27 cellular contexts compared by ENCODE assay signal in the genomic region with DNA sequence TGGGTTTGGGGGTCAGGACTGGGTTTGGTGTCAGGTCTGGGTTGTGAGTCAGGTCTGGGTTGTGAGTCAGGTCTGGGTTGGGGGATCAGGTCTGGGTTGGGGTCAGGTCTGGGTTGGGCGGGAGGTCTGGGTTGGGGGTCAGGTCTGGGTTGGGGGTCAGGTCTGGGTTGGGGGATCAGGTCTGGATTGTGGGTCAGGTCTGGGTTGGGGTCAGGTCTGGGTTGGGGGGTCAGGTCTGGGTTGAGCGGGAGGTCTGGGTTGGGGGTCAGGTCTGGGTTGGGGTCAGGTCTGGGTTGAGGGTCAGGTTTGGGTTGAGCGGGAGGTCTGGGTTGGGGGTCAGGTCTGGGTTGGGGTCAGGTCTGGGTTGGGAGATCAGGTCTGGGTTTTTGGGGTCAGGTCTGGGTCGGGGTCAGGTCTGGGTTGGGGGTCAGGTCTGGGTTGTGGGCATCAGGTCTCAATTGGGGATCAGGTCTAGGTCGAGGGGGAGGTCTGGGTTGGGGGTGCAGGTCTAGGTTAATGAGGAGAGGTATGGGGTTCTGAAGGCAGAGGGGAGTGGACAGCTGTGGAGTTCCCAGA. TPM values are rescaled to one million over a fixed set of nuclear protein-coding genes. Genes with fewer than 3 reads are reported as not detected.
A peak's percentile ranks its signal among the peaks of the same experiment; 100 is the strongest.
DNase-seq lines count a peak whose midpoint lies in the region; ATAC-seq and TF ChIP-seq lines count a peak whose summit lies in the region.
"Had no signal": no experiment of that assay in that cellular context is flagged by ENCODE, and none has a peak within 500 bp of the region (broad histone marks: within the 10 kb centered on the region; RNA-seq: fewer than 3 reads in every experiment).

No MANE protein-coding gene starts in this region.

- peaks cover 17% of the 10 kb centered on the region for H3K27me3 ChIP-seq in GM23338 (ENCODE audit: insufficient read depth)
- peaks cover 20% of the 10 kb centered on the region for H3K27me3 ChIP-seq in endodermal cell (ENCODE audit: control insufficient read depth, insufficient read depth, low read length, poor library complexity, severe bottlenecking)
- H3K27me3 ChIP-seq in HAP-1 (ENCODE audit: low read depth) = no peaks in the 10 kb centered on the region
- peaks cover 28 to 34% (median 33%) of the 10 kb centered on the region in 3 donors for H3K27me3 ChIP-seq in gastrocnemius medialis

- intact Hi-C loops in left ventricle myocardium superior (cut with micrococcal nuclease) = no loop called here
- intact Hi-C loops in Right ventricle myocardium inferior (cut with DNase I) = no loop called here
- intact Hi-C loops in gastrocnemius medialis (cut with DNase I; ENCODE audit: low total_unique reads) = no loop called here

- 0 out of 2 replicates have a peak, but pooled peaks cover 3% of the 10 kb centered on the region for H3F3A ChIP-seq in GM23338 (replicated peaks; ENCODE audit: low read depth)

- H3K9me3 ChIP-seq in endodermal cell (ENCODE audit: control insufficient read depth, low read length) (no peaks in the 10 kb centered on the region), HAP-1 (peaks cover 1% of the 10 kb centered on the region; the same call in 1 of the 2 replicates), gastrocnemius medialis (no peaks in the 10 kb centered on the region)
- H3K9me3 ChIP-seq: BE2C had no signal

- TF ChIP-seq POLR2A in gastrocnemius medialis (IDR thresholded peaks at IDR 0.05) = no peak

- H3K27ac ChIP-seq in GM23338 (ENCODE audit: low read depth) = no peak overlapping the region
- H3K27ac ChIP-seq in endodermal cell (ENCODE audit: low read depth, low read length) = no peak overlapping the region
- no peak overlapping the region for H3K27ac ChIP-seq in gastrocnemius medialis
- H3K27ac ChIP-seq: GM23248, KMS-11, PC-9 had no signal

- no peaks in the 10 kb centered on the region for H3K9me2 ChIP-seq in GM23338 (ENCODE audit: insufficient read depth)

- H3K36me3 Mint-ChIP-seq in GM23338 (ENCODE audit: low read depth) = no peaks in the 10 kb centered on the region
- no peaks in the 10 kb centered on the region for H3K36me3 Mint-ChIP-seq in endodermal cell (ENCODE audit: low read depth)
- no peaks in the 10 kb centered on the region for H3K36me3 Mint-ChIP-seq in progenitor cell of endocrine pancreas (ENCODE audit: insufficient read depth)

- no peaks in the 10 kb centered on the region for H4K20me1 ChIP-seq in GM23338 (replicated peaks; ENCODE audit: insufficient read depth)

- H3K4me1 Mint-ChIP-seq in GM23338 = peaks cover 11% of the 10 kb centered on the region
- H3K4me1 Mint-ChIP-seq in endodermal cell = peaks cover 12% of the 10 kb centered on the region
- peaks cover 26% of the 10 kb centered on the region for H3K4me1 Mint-ChIP-seq in progenitor cell of endocrine pancreas (ENCODE audit: low read depth)

- ATAC-seq in left ventricle myocardium superior = no peak
- no peak for ATAC-seq in Right ventricle myocardium inferior
- no peak for ATAC-seq in GM23338
- no peak for ATAC-seq in gastrocnemius medialis

- no peaks in the 10 kb centered on the region for H3K79me2 ChIP-seq in GM23338 (replicated peaks; ENCODE audit: insufficient read depth)

- TF ChIP-seq CTCF in GM23338 (conservative IDR thresholded peaks at IDR 0.05; ENCODE audit: low read depth in 2 of 2) (no peak), endodermal cell (conservative IDR thresholded peaks at IDR 0.05) (no peak), progenitor cell of endocrine pancreas (IDR thresholded peaks at IDR 0.05; ENCODE audit: unreplicated experiment) (no peak), gastrocnemius medialis (IDR thresholded peaks at IDR 0.05 in 4 of 5, conservative IDR thresholded peaks at IDR 0.05 in 1 of 5) (no peak)

- in situ Hi-C loops in HAP-1 (cut with MboI; ENCODE audit: low sequenced_read_pairs) = no loop called here
- in situ Hi-C loops in gastrocnemius medialis (cut with MboI; ENCODE audit: low sequenced_read_pairs in 4 of 4) = no loop called here

- peak overlapping the region; percentile 69; the same call in 1 of the 2 replicates for H3K4me3 ChIP-seq in GM23338
- no peak overlapping the region for H3K4me3 ChIP-seq in endodermal cell (ENCODE audit: low read length)
- no peak overlapping the region for H3K4me3 ChIP-seq in HAP-1
- H3K4me3 ChIP-seq in gastrocnemius medialis = no peak overlapping the region
- H3K4me3 ChIP-seq: GM23248, PC-9 had no signal

- H3K9ac ChIP-seq in endodermal cell (ENCODE audit: extremely low read depth, low read length, poor library complexity, severe bottlenecking) = no peak overlapping the region
- H3K9ac ChIP-seq: GM23248, KMS-11 had no signal

- DNase-seq in left ventricle myocardium superior = peak; percentile 0
- no peak for DNase-seq in Right ventricle myocardium inferior (ENCODE audit: missing footprints)
- no peak for DNase-seq in GM23338 (ENCODE audit: low spot score)
- DNase-seq in endodermal cell = no peak
- no peak for DNase-seq in progenitor cell of endocrine pancreas (ENCODE audit: low spot score, unreplicated experiment)
- no peak for DNase-seq in HAP-1 (ENCODE audit: low spot score in 2 of 2)
- no peak for DNase-seq in T-helper 2 cell
- no peak for DNase-seq in gastrocnemius medialis
- DNase-seq: 8988T; ACHN; BE2C; Calu3; DMS79 treated with DMSO at 0.1 percent for 48 hours; GM23248; HCEC 1CT; MM.1S; NCI-H2029; NCI-H446; NCI-H524 treated with DMSO at 0.1 percent for 48 hours; NCI-H774; NK-92 treated with Interleukin-12 subunit alpha and Interleukin-12 subunit beta, amount 100 ng/mL, for 24 hours; PC-9; SHP77 had no signal

- H3K36me3 ChIP-seq in GM23338 (ENCODE audit: insufficient read depth) = no peaks in the 10 kb centered on the region
- H3K36me3 ChIP-seq in endodermal cell (ENCODE audit: control insufficient read depth, insufficient read depth, low read length) = no peaks in the 10 kb centered on the region
- H3K36me3 ChIP-seq in HAP-1 (replicated peaks) = no peaks in the 10 kb centered on the region
- H3K36me3 ChIP-seq in gastrocnemius medialis = no peaks in the 10 kb centered on the region
- H3K36me3 ChIP-seq: BE2C had no signal

- H3K27ac Mint-ChIP-seq in GM23338 (no peak overlapping the region), endodermal cell (no peak overlapping the region), progenitor cell of endocrine pancreas (no peak overlapping the region)
- H3K27ac Mint-ChIP-seq: IgD-negative memory B cell had no signal

- H3K4me1 ChIP-seq in GM23338 (ENCODE audit: insufficient read depth) (peaks cover 5% of the 10 kb centered on the region), endodermal cell (ENCODE audit: control insufficient read depth, insufficient read depth, low read length) (peaks cover 4% of the 10 kb centered on the region), HAP-1 (no peaks in the 10 kb centered on the region), gastrocnemius medialis (no peaks in the 10 kb centered on the region)
- H3K4me1 ChIP-seq: BE2C had no signal

- no peak overlapping the region for H2AFZ ChIP-seq in GM23338
- H2AFZ ChIP-seq: GM23248, PC-9 had no signal

- H3K4me2 ChIP-seq in GM23338 = peak overlapping the region; percentile 64; the same call in 1 of the 2 replicates
- H3K4me2 ChIP-seq: KMS-11, PC-9 had no signal

- H3K27me3 Mint-ChIP-seq in GM23338 (ENCODE audit: insufficient read depth, low read depth, poor library complexity) (peaks cover 17% of the 10 kb centered on the region), endodermal cell (ENCODE audit: insufficient read depth) (peaks cover 12% of the 10 kb centered on the region), progenitor cell of endocrine pancreas (peaks cover 9% of the 10 kb centered on the region)

- H3K9me3 Mint-ChIP-seq in GM23338 (no peaks in the 10 kb centered on the region; the same call in 2 of the 3 replicates), endodermal cell (peaks cover 5% of the 10 kb centered on the region), progenitor cell of endocrine pancreas (ENCODE audit: low read depth) (peaks cover 10% of the 10 kb centered on the region)

- WGBS in endodermal cell (ENCODE audit: insufficient coverage in 1 of 2, insufficient read length in 1 of 2), 2 experiments = 80 to 95% methylated on average over 1 to 5 of the region's 5 CpGs

- H3K4me3 Mint-ChIP-seq in GM23338 (peak overlapping the region; percentile 58), endodermal cell (peak overlapping the region; percentile 41), progenitor cell of endocrine pancreas (ENCODE audit: low read depth) (peak overlapping the region; percentile 31)

RNA-seq across cellular contexts. Expression of gene TTLL8, which starts 0.7 kb away (rescaled TPM):
- total RNA-seq in left ventricle myocardium superior (not detected), Right ventricle myocardium inferior (not detected), endodermal cell (under 1 TPM in 1 of 2 donors, not detected in 1; 0.20 TPM), progenitor cell of endocrine pancreas (not detected in 2 replicates), gastrocnemius medialis (not detected)
- total RNA-seq in GM23338 (2014; rRNA removed; shearing (Covaris generic)) = not detected in 2 replicates
- not detected in 2 replicates for polyA plus RNA-seq in GM23338 (2016; fragmentation: Nextera tagmentation; extraction: Ambion mirVana)
- 0.11 TPM for polyA plus RNA-seq in endodermal cell (2013, experiment 1 of 2)
- not detected for polyA plus RNA-seq in endodermal cell (2013, experiment 2 of 2)
- total RNA-seq: Calu3, GM23248, PC-9, RPMI7951, SK-MEL-5 had no signal
- polyA plus RNA-seq: GM23248, IgD-negative memory B cell had no signal

RNA-seq across cellular contexts. Expression of gene MLC1, which starts 27.8 kb away (rescaled TPM):
- total RNA-seq in left ventricle myocardium superior (0.10 TPM), Right ventricle myocardium inferior (0.05 TPM), endodermal cell (under 1 TPM in 1 of 2 donors, not detected in 1; 0.18 TPM), progenitor cell of endocrine pancreas (not detected in 2 replicates), gastrocnemius medialis (under 1 TPM in 1 of 4 donors, not detected in 3; 0.42 TPM)
- total RNA-seq in GM23338 (2014; rRNA removed; shearing (Covaris generic)) = not detected in 2 replicates
- polyA plus RNA-seq in GM23338 (2016; fragmentation: Nextera tagmentation; extraction: Ambion mirVana) = not detected in 2 replicates
- 1.8 TPM for polyA plus RNA-seq in endodermal cell (2013, experiment 1 of 2)
- polyA plus RNA-seq in endodermal cell (2013, experiment 2 of 2) = 2.2 TPM
- total RNA-seq: Calu3, GM23248, PC-9, RPMI7951, SK-MEL-5 had no signal
- polyA plus RNA-seq: GM23248 had no signal

RNA-seq across cellular contexts. Expression of gene MOV10L1, which starts 32.4 kb away (rescaled TPM):
- total RNA-seq in left ventricle myocardium superior (0.22 TPM), Right ventricle myocardium inferior (not detected), endodermal cell (under 1 TPM in 1 of 2 donors, not detected in 1; 0.31 TPM), progenitor cell of endocrine pancreas (0.22 TPM in 1 of 2 replicates, not detected in the other), gastrocnemius medialis (under 1 TPM in 1 of 4 donors, not detected in 3; 0.25 TPM)
- total RNA-seq in GM23338 (2014; rRNA removed; shearing (Covaris generic)) = 0.62 and 0.73 TPM in 2 replicates
- polyA plus RNA-seq in GM23338 (2016; fragmentation: Nextera tagmentation; extraction: Ambion mirVana) = 1.2 and 1.8 TPM in 2 replicates
- polyA plus RNA-seq in endodermal cell (2013, experiment 1 of 2) = 0.14 TPM
- polyA plus RNA-seq in endodermal cell (2013, experiment 2 of 2) = not detected
- total RNA-seq: Calu3, GM23248, PC-9, RPMI7951 had no signal
- polyA plus RNA-seq: GM23248, IgD-negative memory B cell had no signal

RNA-seq across cellular contexts. Expression of gene IL17REL, which starts 44.8 kb away (rescaled TPM):
- not detected for total RNA-seq in left ventricle myocardium superior
- not detected for total RNA-seq in Right ventricle myocardium inferior
- 0.31 TPM in 1 of 2 replicates, not detected in the other for total RNA-seq in GM23338 (2014; rRNA removed; shearing (Covaris generic))
- polyA plus RNA-seq in GM23338 (2016; fragmentation: Nextera tagmentation; extraction: Ambion mirVana) = not detected in 2 replicates
- total RNA-seq in endodermal cell = under 1 TPM in 1 of 2 donors, not detected in 1; 0.15 TPM
- polyA plus RNA-seq in endodermal cell (2013, experiment 1 of 2) = not detected
- polyA plus RNA-seq in endodermal cell (2013, experiment 2 of 2) = 0.12 TPM
- 0.10 TPM in 1 of 2 replicates, not detected in the other for total RNA-seq in progenitor cell of endocrine pancreas
- not detected for total RNA-seq in gastrocnemius medialis
- total RNA-seq: Calu3, GM23248, PC-9, RPMI7951, SK-MEL-5 had no signal
- polyA plus RNA-seq: GM23248, IgD-negative memory B cell had no signal
